Comparison of ENCODE assay signal across 11 cellular contexts in the genomic region with DNA sequence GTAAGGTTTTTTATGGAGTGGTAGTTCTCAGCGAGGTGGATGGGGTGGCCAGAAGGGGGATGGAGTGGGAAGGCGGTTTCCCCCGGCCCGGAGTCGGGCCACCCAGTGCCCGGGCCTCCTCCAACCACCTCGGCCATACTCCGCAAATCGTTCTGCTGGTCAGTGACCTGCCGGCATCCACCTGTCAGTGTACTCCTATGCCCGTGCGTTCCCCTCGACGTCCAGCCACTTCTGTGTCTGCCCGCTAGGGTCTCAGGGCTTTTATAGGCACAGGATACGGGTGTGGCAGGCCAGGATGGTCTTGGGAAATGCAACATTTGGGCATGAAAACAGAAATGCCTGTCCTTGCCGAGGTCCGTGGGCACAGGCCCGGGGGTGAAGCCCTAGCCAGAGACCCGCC. TPM values are rescaled to one million over a fixed set of nuclear protein-coding genes. Genes with fewer than 3 reads are reported as not detected.
DNase-seq lines count a peak whose midpoint lies in the region; ATAC-seq and TF ChIP-seq lines count a peak whose summit lies in the region.
"Had no signal": no experiment of that assay in that cellular context is flagged by ENCODE, and none has a peak within 500 bp of the region (broad histone marks: within the 10 kb centered on the region; RNA-seq: fewer than 3 reads in every experiment).

No MANE protein-coding gene starts in this region.

- H3K36me3 Mint-ChIP-seq in CD14-positive monocyte (no peaks in the 10 kb centered on the region), naive B cell (no peaks in the 10 kb centered on the region)
- no peaks in the 10 kb centered on the region for H3K36me3 Mint-ChIP-seq in activated naive CD8-positive, alpha-beta T cell treated with anti-CD3 and anti-CD28 coated beads, Interleukin-2, amount 50 U/mL, for 24 hours (ENCODE audit: low read depth)

- H3K9me3 Mint-ChIP-seq in CD14-positive monocyte, result peaks cover 0 to 3% (median 0%) of the 10 kb centered on the region in 7 donors
- H3K9me3 Mint-ChIP-seq in activated naive CD8-positive, alpha-beta T cell treated with anti-CD3 and anti-CD28 coated beads, Interleukin-2, amount 50 U/mL, for 24 hours, result no peaks in the 10 kb centered on the region
- H3K9me3 Mint-ChIP-seq in naive B cell, result no peaks in the 10 kb centered on the region

- H3K9me3 ChIP-seq in ES-I3 (ENCODE audit: control insufficient read depth, insufficient read depth, low read length), result no peaks in the 10 kb centered on the region

- peaks cover 32% of the 10 kb centered on the region for H3K4me1 ChIP-seq in ES-I3 (ENCODE audit: insufficient read depth, low read length)

- peak overlapping the region; percentile 97 to 100 (median 100) for H3K27ac Mint-ChIP-seq in CD14-positive monocyte
- H3K27ac Mint-ChIP-seq in activated naive CD8-positive, alpha-beta T cell treated with anti-CD3 and anti-CD28 coated beads, Interleukin-2, amount 50 U/mL, for 24 hours, result peak overlapping the region; percentile 73
- peak overlapping the region; percentile 97 to 99 (median 98) for H3K27ac Mint-ChIP-seq in naive B cell

- H3K36me3 ChIP-seq in ES-I3 (ENCODE audit: insufficient read depth, low read length), result no peaks in the 10 kb centered on the region
- H3K36me3 ChIP-seq: WERI-Rb-1 had no signal

- no peak for TF ChIP-seq CTCF in CD14-positive monocyte (IDR thresholded peaks at IDR 0.05)

- DNase-seq in CD14-positive monocyte (ENCODE audit: low spot score), result no peak
- DNase-seq in activated naive CD8-positive, alpha-beta T cell treated with anti-CD3 and anti-CD28 coated beads, Interleukin-2, amount 50 U/mL, for 24 hours, result no peak
- no peak for DNase-seq in naive B cell
- no peak for DNase-seq in SKM-1 treated with dmso at 0.1 percent for 144 hours (lab: John Stamatoyannopoulos, UW; ENCODE audit: unreplicated experiment)
- DNase-seq in NCI-H1417 (lab: John Stamatoyannopoulos, UW), result no peak
- no peak for DNase-seq in AG08395 (ENCODE audit: low spot score)
- no peak for DNase-seq in GDM1 (lab: John Stamatoyannopoulos, UW)
- DNase-seq: NCI-H1417 treated with DMSO at 0.1 percent for 48 hours, NCI-H446 treated with DMSO at 0.1 percent for 48 hours had no signal

- H3K4me3 Mint-ChIP-seq in CD14-positive monocyte, result peak overlapping the region; percentile 68 to 81
- H3K4me3 Mint-ChIP-seq in activated naive CD8-positive, alpha-beta T cell treated with anti-CD3 and anti-CD28 coated beads, Interleukin-2, amount 50 U/mL, for 24 hours, result no peak overlapping the region
- peak overlapping the region in 5 of 8 donors; percentile 53 to 91 (median 82) for H3K4me3 Mint-ChIP-seq in naive B cell

- peak overlapping the region; percentile 44; the same call in 1 of the 2 replicates for H3K9ac ChIP-seq in ES-I3 (ENCODE audit: low read depth, low read length)

- no peak for ATAC-seq in activated naive CD8-positive, alpha-beta T cell treated with anti-CD3 and anti-CD28 coated beads, Interleukin-2, amount 50 U/mL, for 24 hours
- ATAC-seq in naive B cell (ENCODE audit: low read depth in 2 of 2), result no peak

- intact Hi-C loops in CD14-positive monocyte (cut with micrococcal nuclease), result loop anchor here (2.0 kb wide), 2 partner anchors 15 to 39 kb away; no protein-coding TSS in a partner anchor

- peaks cover 0 to 6% (median 0%) of the 10 kb centered on the region in 3 donors for H3K27me3 Mint-ChIP-seq in CD14-positive monocyte (ENCODE audit: low read depth in 3 of 3)
- H3K27me3 Mint-ChIP-seq in activated naive CD8-positive, alpha-beta T cell treated with anti-CD3 and anti-CD28 coated beads, Interleukin-2, amount 50 U/mL, for 24 hours, result peaks cover 17% of the 10 kb centered on the region
- H3K27me3 Mint-ChIP-seq in naive B cell, result peaks cover 2 to 20% (median 7%) of the 10 kb centered on the region in 3 donors

- H3K4me1 Mint-ChIP-seq in CD14-positive monocyte (peaks cover 88% of the 10 kb centered on the region), naive B cell (peaks cover 30 to 43% (median 35%) of the 10 kb centered on the region in 3 donors)
- peaks cover 23% of the 10 kb centered on the region for H3K4me1 Mint-ChIP-seq in activated naive CD8-positive, alpha-beta T cell treated with anti-CD3 and anti-CD28 coated beads, Interleukin-2, amount 50 U/mL, for 24 hours

RNA-seq across cellular contexts. Expression of gene ASGR2, which starts 19.3 kb away (rescaled TPM):
- polyA plus RNA-seq in CD14-positive monocyte (10 to 100 TPM; 53.3 to 78.3 TPM), naive B cell (ENCODE audit: low read depth in 6 of 6) (not detected)

RNA-seq across cellular contexts. Expression of gene ASGR1, which starts 45.3 kb away (rescaled TPM):
- polyA plus RNA-seq in CD14-positive monocyte (100 to 1,000 TPM; 114 to 126 TPM), naive B cell (ENCODE audit: low read depth in 6 of 6) (under 1 TPM in 1 of 6 donors, not detected in 5; 0.19 TPM)

RNA-seq across cellular contexts. Expression of gene CLEC10A, which starts 53.9 kb away (rescaled TPM):
- polyA plus RNA-seq in CD14-positive monocyte (10 to 100 TPM; 22.7 to 61.9 TPM), naive B cell (ENCODE audit: low read depth in 6 of 6) (under 1 TPM in 1 of 6 donors, not detected in 5; 0.82 TPM)

Comparison
In these comparisons a context has a peak if more than half of its experiments do, and no peak if none do; other contexts are left out.
1. RNA of gene ASGR2, which starts 19.3 kb away (polyA plus RNA-seq): 53.3 to 78.3 TPM in CD14-positive monocyte; not detected in naive B cell; every median in the first group is over 10 times any median in the second.
2. RNA of gene ASGR1, which starts 45.3 kb away (polyA plus RNA-seq): 114 to 126 TPM in CD14-positive monocyte; 0.19 TPM in naive B cell; every median in the first group is over 10 times any median in the second.
3. RNA of gene CLEC10A, which starts 53.9 kb away (polyA plus RNA-seq): 22.7 to 61.9 TPM in CD14-positive monocyte; 0.82 TPM in naive B cell; every median in the first group is over 10 times any median in the second.
4. Peak in every context shown above with its lines, with median percentiles within 50 percentile points of each other: H3K27ac Mint-ChIP-seq.